In the genomic region with DNA sequence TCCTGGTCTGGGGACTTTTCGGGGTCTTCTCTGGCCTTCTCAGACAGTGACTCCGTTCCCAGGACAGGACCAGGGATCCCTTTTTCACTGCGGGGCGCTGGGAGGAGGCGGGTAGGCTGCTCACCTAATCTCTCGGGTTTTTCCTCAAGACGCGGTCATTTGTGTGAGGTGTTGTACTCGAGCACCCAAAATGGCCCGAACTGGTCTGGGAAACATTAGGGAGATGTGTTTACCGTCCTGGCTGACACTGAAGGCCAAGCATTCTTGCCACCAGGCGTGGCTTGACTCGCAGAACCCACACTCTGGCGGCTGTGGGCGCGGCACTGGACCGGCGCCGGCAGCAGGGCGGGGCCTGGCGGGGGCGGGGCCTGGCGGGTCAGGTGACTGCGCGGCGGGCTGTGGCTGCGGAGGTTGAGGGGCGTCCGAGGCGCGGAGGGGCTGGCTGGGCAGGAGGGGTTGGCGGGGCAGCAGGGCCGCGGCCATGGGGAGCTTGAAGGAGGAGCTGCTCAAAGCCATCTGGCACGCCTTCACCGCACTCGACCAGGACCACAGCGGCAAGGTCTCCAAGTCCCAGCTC, we compare ENCODE assay signal across 1 cellular context.
TF ChIP-seq lines count a peak whose summit lies in the region.

A gene (plus strand): TSS at position 379 of the 577 bp plus-strand sequence. CDS start 103 bp downstream, at position 482.

TF ChIP-seq in H1, 55 proteins besides CTCF, POLR2A, EP300 and RAD21 (continued from another document):
- TF ChIP-seq YY1 (IDR thresholded peaks at IDR 0.05; ENCODE audit: low read depth, low read length) (peak; percentile 22; the same call in 1 of the 2 replicates), PHF8 (conservative IDR thresholded peaks at IDR 0.05; ENCODE audit: low read depth, low read length) (peak; percentile 63; the same call in 1 of the 2 replicates), POLR2AphosphoS5 (IDR thresholded peaks at IDR 0.05; ENCODE audit: low read depth, low read length) (peak; percentile 90), TAF1 (IDR thresholded peaks at IDR 0.05; ENCODE audit: low read depth, low read length) (peak; percentile 69), HDAC2 (IDR thresholded peaks at IDR 0.05; ENCODE audit: borderline replicate concordance in 1 of 2, low read depth in 2 of 2, low read length in 2 of 2) (0 out of 4 replicates have a peak, but pooled peaks of 1 of the 2 experiments have one; percentile 24), GTF2F1 (IDR thresholded peaks at IDR 0.05; ENCODE audit: borderline replicate concordance, low read depth, low read length) (no peak), BACH1 (IDR thresholded peaks at IDR 0.05; ENCODE audit: low read length) (peak; percentile 50; the same call in 1 of the 2 replicates), ASH2L (IDR thresholded peaks at IDR 0.05; ENCODE audit: low read length) (peak; percentile 21), SP1 (IDR thresholded peaks at IDR 0.05; ENCODE audit: low read depth, low read length) (0 out of 2 replicates have a peak, but pooled peaks have one; percentile 18), SIN3A (conservative IDR thresholded peaks at IDR 0.05 in 1 of 2, IDR thresholded peaks at IDR 0.05 in 1 of 2; ENCODE audit: low read depth in 1 of 2, low read length in 2 of 2) (0 out of 4 replicates have a peak, but pooled peaks of 1 of the 2 experiments have one; percentile 47), EZH2 (IDR thresholded peaks at IDR 0.05; ENCODE audit: low read depth, low read length, severe bottlenecking) (no peak), TBP (IDR thresholded peaks at IDR 0.05; ENCODE audit: low read depth, low read length) (peak; percentile 70; the same call in 1 of the 2 replicates), SAP30 (IDR thresholded peaks at IDR 0.05; ENCODE audit: insufficient read depth, insufficient replicate concordance, low read length) (no peak), RBBP5 (IDR thresholded peaks at IDR 0.05; ENCODE audit: borderline replicate concordance, low read depth, low read length) (peak; percentile 78; the same call in 1 of the 2 replicates), CBX8 (IDR thresholded peaks at IDR 0.05; ENCODE audit: borderline replicate concordance, low read depth, low read length) (no peak)
- TF ChIP-seq, protein P1, sequence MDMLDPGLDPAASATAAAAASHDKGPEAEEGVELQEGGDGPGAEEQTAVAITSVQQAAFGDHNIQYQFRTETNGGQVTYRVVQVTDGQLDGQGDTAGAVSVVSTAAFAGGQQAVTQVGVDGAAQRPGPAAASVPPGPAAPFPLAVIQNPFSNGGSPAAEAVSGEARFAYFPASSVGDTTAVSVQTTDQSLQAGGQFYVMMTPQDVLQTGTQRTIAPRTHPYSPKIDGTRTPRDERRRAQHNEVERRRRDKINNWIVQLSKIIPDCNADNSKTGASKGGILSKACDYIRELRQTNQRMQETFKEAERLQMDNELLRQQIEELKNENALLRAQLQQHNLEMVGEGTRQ (IDR thresholded peaks at IDR 0.05; ENCODE audit: low read length): peak; percentile 29; the same call in 1 of the 2 replicates
